22 cellular contexts compared by ENCODE assay signal in the genomic region with DNA sequence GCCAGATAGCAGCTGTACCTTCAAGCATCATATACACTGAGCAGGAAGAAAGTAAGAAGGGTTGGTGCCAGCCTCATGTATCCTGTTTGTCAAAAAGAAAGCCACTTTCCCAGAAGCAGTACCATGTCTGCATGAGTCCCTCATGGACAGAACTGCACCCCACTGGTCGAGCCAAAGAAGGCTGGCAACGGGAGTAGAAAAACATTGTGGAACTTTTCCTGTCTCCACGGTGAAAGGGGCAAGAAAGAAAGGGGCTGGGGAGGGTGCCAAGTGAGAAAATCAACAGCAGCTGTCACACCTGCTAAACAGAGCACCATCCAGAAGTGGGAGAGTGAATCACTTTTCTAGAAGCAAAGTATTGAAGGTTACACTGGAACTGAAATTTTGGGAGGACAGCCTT.
DNase-seq lines count a peak whose midpoint lies in the region; ATAC-seq and TF ChIP-seq lines count a peak whose summit lies in the region.
"Had no signal": no experiment of that assay in that cellular context is flagged by ENCODE, and none has a peak within 500 bp of the region (broad histone marks: within the 10 kb centered on the region; RNA-seq: fewer than 3 reads in every experiment).

No MANE protein-coding gene starts in this region.

- no peak overlapping the region for H2AFZ ChIP-seq in mammary epithelial cell (ENCODE audit: low read depth, low read length)

- H3K4me2 ChIP-seq in mammary epithelial cell (ENCODE audit: insufficient read depth, low read depth, low read length), result no peak overlapping the region
- H3K4me2 ChIP-seq: A549 had no signal

- in situ Hi-C loops in G401 (cut with HindIII; ENCODE audit: low sequenced_read_pairs) (no loop called here), mammary epithelial cell (cut with MboI; ENCODE audit: low sequenced_read_pairs in 2 of 2) (loop anchor here in 1 of 2 donors (10.0 to 25.0 kb wide), 2 partner anchors 626 to 813 kb away; partner anchors contain the start of gene LMO4)

- intact Hi-C loops in mammary epithelial cell (cut with micrococcal nuclease), result loop anchor here (10.0 kb wide), 2 partner anchors 266 to 396 kb away; no protein-coding TSS in a partner anchor

- H3K27ac ChIP-seq in RWPE1 (no peak overlapping the region), mammary epithelial cell (ENCODE audit: insufficient read depth, low read depth, low read length) (no peak overlapping the region)
- H3K27ac ChIP-seq: A549, Peyer's patch had no signal

- dilution Hi-C loops in mammary epithelial cell (cut with HindIII; ENCODE audit: low sequenced_read_pairs), result no loop called here

- H3K9ac ChIP-seq in mammary epithelial cell (ENCODE audit: insufficient read depth, low read length), result no peak overlapping the region

- POLR2A ChIA-PET in RWPE1 (lab: Yijun Ruan, JAX; ENCODE audit: low non-redundant PET), result no interaction called here

- peaks cover 2% of the 10 kb centered on the region for H3K4me1 ChIP-seq in mammary epithelial cell (ENCODE audit: insufficient read depth, low read length)
- H3K4me1 ChIP-seq: Peyer's patch had no signal

- H3K36me3 ChIP-seq in mammary epithelial cell (ENCODE audit: insufficient read depth, low read length), result no peaks in the 10 kb centered on the region
- H3K36me3 ChIP-seq: Peyer's patch had no signal

- no peaks in the 10 kb centered on the region for H3K27me3 ChIP-seq in mammary epithelial cell (ENCODE audit: insufficient read depth, low read length)
- H3K27me3 ChIP-seq: Peyer's patch had no signal

- H3K79me2 ChIP-seq in mammary epithelial cell (ENCODE audit: insufficient read depth, low read length), result no peaks in the 10 kb centered on the region

- WGBS in mammary epithelial cell (ENCODE audit: low coverage, missing lambda C conversion rate), result 0% methylated on average over 1 of the region's 3 CpGs

- no peaks in the 10 kb centered on the region for H3K9me3 ChIP-seq in mammary epithelial cell (replicated peaks; ENCODE audit: insufficient read depth, low read length)
- H3K9me3 ChIP-seq: A549, Peyer's patch had no signal

- BruUV-seq in mammary epithelial cell (replicated peaks; lab: Mats Ljungman, UMichigan), result no TSS peak

- TF ChIP-seq CTCF in RWPE1 (conservative IDR thresholded peaks at IDR 0.05; ENCODE audit: low read depth), result no peak
- TF ChIP-seq CTCF in mammary epithelial cell (conservative IDR thresholded peaks at IDR 0.05 in 1 of 2, IDR thresholded peaks at IDR 0.05 in 1 of 2; ENCODE audit: extremely low read depth in 1 of 2, insufficient read depth in 1 of 2, low read depth in 1 of 2, low read length in 2 of 2), result no peak

- no peaks in the 10 kb centered on the region for H4K20me1 ChIP-seq in mammary epithelial cell (ENCODE audit: insufficient read depth, low read length)

- DNase-seq in COR-L47 (lab: John Stamatoyannopoulos, UW) (peak; percentile 39), G401 (ENCODE audit: low spot score) (peak; percentile 3), NCI-H69 (lab: John Stamatoyannopoulos, UW) (peak; percentile 58), midbrain (lab: John Stamatoyannopoulos, UW) (peak; percentile 51), RWPE1 (ENCODE audit: low spot score) (no peak), mammary epithelial cell (no peak), NCI-H2196 (lab: John Stamatoyannopoulos, UW; ENCODE audit: unreplicated experiment) (no peak)
- DNase-seq: Calu3; CD4-positive, alpha-beta T cell; DMS79 treated with DMSO at 0.1 percent for 48 hours; H7; HFFc6; MV-4-11; NCI-H1436 treated with DMSO at 0.1 percent for 48 hours; NCI-H2029; NCI-H2171 treated with DMSO at 0.1 percent for 48 hours; Peyer's patch; T-cell had no signal

- no peak for ATAC-seq in HG02571 (IDR thresholded peaks at IDR 0.05; ENCODE audit: unreplicated experiment)
- ATAC-seq: A549, K562, Right ventricle myocardium inferior, T-cell had no signal

- CTCF ChIA-PET in RWPE1 (lab: Yijun Ruan, JAX) (no interaction called here), mammary epithelial cell (lab: Charles Lee; ENCODE audit: low non-redundant PET) (no interaction called here)

- H3K4me3 ChIP-seq in mammary epithelial cell (replicated peaks in 1 of 3; ENCODE audit: insufficient read depth in 1 of 3, low read depth in 2 of 3, low read length in 3 of 3), result no peak overlapping the region
- H3K4me3 ChIP-seq: A549, K562, Peyer's patch had no signal

Comparison
In these comparisons a context has a peak if more than half of its experiments do, and no peak if none do; other contexts are left out.
1. DNase-seq: peak in COR-L47 (single experiment), G401 (single experiment), NCI-H69 (single experiment) and midbrain (single experiment); none in RWPE1 (single experiment), mammary epithelial cell (single experiment) and NCI-H2196 (single experiment).